In genomic region chr5:32107291-32107690, GRCh38 we compare ENCODE assay signal across 25 cellular contexts.
"Had no signal": no experiment of that assay in that cellular context is flagged by ENCODE, and none has a peak within 500 bp of the region (broad histone marks: within the 10 kb centered on the region; RNA-seq: fewer than 3 reads in every experiment).

No MANE protein-coding gene starts in this region.

- H3K4me3 Mint-ChIP-seq: dendritic cell treated with granulocyte-macrophage colony-stimulating factor and Interleukin-4, amounts not matched to agents 40 ng/mL and 50 ng/mL, for 4 days; effector memory CD8-positive, alpha-beta T cell; endodermal cell; mesothelial cell of epicardium had no signal

- H3K4me1 ChIP-seq: colonic mucosa, esophagus squamous epithelium, gastrocnemius medialis, heart right ventricle, left lung, lower lobe of right lung had no signal

- H3K27me3 Mint-ChIP-seq: dendritic cell treated with granulocyte-macrophage colony-stimulating factor and Interleukin-4, amounts not matched to agents 40 ng/mL and 50 ng/mL, for 4 days; effector memory CD8-positive, alpha-beta T cell had no signal

- DNase-seq: colonic mucosa; cortex of kidney; effector CD8-positive, alpha-beta T cell; effector memory CD8-positive, alpha-beta T cell; endodermal cell; esophagus squamous epithelium; foreskin fibroblast; foreskin melanocyte; gastrocnemius medialis; glutamatergic neuron; head of caudate nucleus; heart right ventricle; hippocampal formation; left cardiac atrium; left lung; left ventricle myocardium superior; lower lobe of right lung; mesenchymal stem cell; mucosa of descending colon had no signal

- H3K4me3 ChIP-seq: colonic mucosa, esophagus squamous epithelium, gastrocnemius medialis, heart right ventricle, left lung, lower lobe of right lung, mucosa of descending colon had no signal

- ATAC-seq: effector memory CD8-positive, alpha-beta T cell; gastrocnemius medialis; heart right ventricle; left cardiac atrium; left lung; left ventricle myocardium superior; lower lobe of right lung; mucosa of descending colon had no signal

- H3K27ac Mint-ChIP-seq: dendritic cell treated with granulocyte-macrophage colony-stimulating factor and Interleukin-4, amounts not matched to agents 40 ng/mL and 50 ng/mL, for 4 days; endodermal cell; mesothelial cell of epicardium had no signal

- FAIRE-seq: endometrium, endothelial cell of umbilical vein, islet of Langerhans, keratinocyte had no signal

- H3K27me3 ChIP-seq: colonic mucosa, esophagus squamous epithelium, gastrocnemius medialis, heart right ventricle, left lung had no signal

- H3K4me1 Mint-ChIP-seq: endodermal cell, mesothelial cell of epicardium had no signal

- H3K9me3 ChIP-seq: colonic mucosa, esophagus squamous epithelium, gastrocnemius medialis, heart right ventricle, left lung, lower lobe of right lung, mucosa of descending colon had no signal

- H3K27ac ChIP-seq: colonic mucosa, esophagus squamous epithelium, gastrocnemius medialis, left lung, lower lobe of right lung had no signal
